Comparison of ENCODE assay signal across 17 cellular contexts in the genomic region with DNA sequence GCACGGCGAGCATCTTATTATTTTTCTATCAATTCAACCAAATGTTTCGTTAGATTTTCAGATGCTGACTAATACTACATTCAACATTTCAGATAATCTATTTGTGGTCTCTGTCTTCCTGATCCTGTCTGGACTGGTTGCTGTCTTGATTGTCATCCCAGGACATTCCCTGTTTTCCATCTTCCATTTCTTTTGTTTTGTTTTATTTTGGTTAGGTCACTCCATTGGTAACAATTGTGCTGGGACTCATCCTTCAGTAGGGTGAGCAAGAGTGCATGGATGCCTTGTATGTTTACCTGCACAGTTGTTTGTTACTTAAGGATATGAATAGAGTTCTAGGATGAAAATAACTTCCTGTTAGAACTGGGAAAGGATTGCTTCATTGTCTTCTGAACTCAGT.
"Had no signal": no experiment of that assay in that cellular context is flagged by ENCODE, and none has a peak within 500 bp of the region (broad histone marks: within the 10 kb centered on the region; RNA-seq: fewer than 3 reads in every experiment).

No MANE protein-coding gene starts in this region.

- DNase-seq: activated CD4-positive, alpha-beta T cell treated with anti-CD3 and anti-CD28 coated beads, Interleukin-2, amount 50 U/mL, for 1 hour; activated CD8-positive, alpha-beta memory T cell treated with anti-CD3 and anti-CD28 coated beads, Interleukin-2, amount 50 U/mL, for 4 hours; activated naive CD4-positive, alpha-beta T cell treated with anti-CD3 and anti-CD28 coated beads for 36 hours; activated T-cell treated with anti-CD3 and anti-CD28 coated beads, Interleukin-2, amount 50 U/mL, for 4 hours; left cardiac atrium; natural killer cell; right lobe of liver; stimulated activated naive B cell treated with anti-CD40 and anti-IgM and Interleukin-4, amounts not matched to agents 10 μg/mL and 1 μg/mL and 100 μg/mL, for 72 hours; T-helper 1 cell; T-helper 9 cell; tibial artery had no signal

- H2AFZ ChIP-seq: parathyroid adenoma had no signal

- H3K27me3 Mint-ChIP-seq: brain; central memory CD8-positive, alpha-beta T cell; stimulated activated naive B cell treated with anti-CD40 and anti-IgM and Interleukin-4, amounts not matched to agents 10 μg/mL and 1 μg/mL and 100 μg/mL, for 72 hours had no signal

- H3K9ac ChIP-seq: parathyroid adenoma had no signal

- H3K4me3 ChIP-seq: coronary artery, esophagus muscularis mucosa, right lobe of liver, tibial artery had no signal

- ATAC-seq: activated CD4-positive, CD25-positive, alpha-beta regulatory T cell treated with anti-CD3 and anti-CD28 coated beads, Interleukin-2, amount 50 U/mL, for 24 hours; activated T-cell treated with anti-CD3 and anti-CD28 coated beads, Interleukin-2, amount 50 U/mL, for 4 hours; left cardiac atrium; natural killer cell; right lobe of liver; stimulated activated naive B cell treated with anti-CD40 and anti-IgM and Interleukin-4, amounts not matched to agents 10 μg/mL and 1 μg/mL and 100 μg/mL, for 72 hours had no signal

- H3K4me1 ChIP-seq: parathyroid adenoma, right lobe of liver had no signal

- H3K79me2 ChIP-seq: parathyroid adenoma had no signal

- H3K27ac ChIP-seq: coronary artery, esophagus muscularis mucosa, parathyroid adenoma, right lobe of liver, tibial artery had no signal

- H3K36me3 Mint-ChIP-seq: natural killer cell had no signal

- H3K4me3 Mint-ChIP-seq: activated naive CD4-positive, alpha-beta T cell treated with anti-CD3 and anti-CD28 coated beads for 36 hours; activated T-cell treated with anti-CD3 and anti-CD28 coated beads, Interleukin-2, amount 50 U/mL, for 4 hours; brain; central memory CD8-positive, alpha-beta T cell; natural killer cell; stimulated activated naive B cell treated with anti-CD40 and anti-IgM and Interleukin-4, amounts not matched to agents 10 μg/mL and 1 μg/mL and 100 μg/mL, for 72 hours had no signal

- H3K36me3 ChIP-seq: esophagus muscularis mucosa, right lobe of liver, tibial artery had no signal

- H3K27ac Mint-ChIP-seq: activated naive CD4-positive, alpha-beta T cell treated with anti-CD3 and anti-CD28 coated beads for 36 hours; brain; stimulated activated naive B cell treated with anti-CD40 and anti-IgM and Interleukin-4, amounts not matched to agents 10 μg/mL and 1 μg/mL and 100 μg/mL, for 72 hours had no signal

- H3K9me3 ChIP-seq: esophagus muscularis mucosa, right lobe of liver, tibial artery had no signal

- H3K27me3 ChIP-seq: esophagus muscularis mucosa, right lobe of liver, tibial artery had no signal

- H3K9me3 Mint-ChIP-seq: activated naive CD4-positive, alpha-beta T cell treated with anti-CD3 and anti-CD28 coated beads for 36 hours; central memory CD8-positive, alpha-beta T cell; natural killer cell had no signal
